19 cellular contexts compared by ENCODE assay signal in genomic region chr4:80213117-80213815, GRCh38. TPM values are rescaled to one million over a fixed set of nuclear protein-coding genes. Genes with fewer than 3 reads are reported as not detected.
DNase-seq lines count a peak whose midpoint lies in the region; ATAC-seq, FAIRE-seq and TF ChIP-seq lines count a peak whose summit lies in the region.
"Had no signal": no experiment of that assay in that cellular context is flagged by ENCODE, and none has a peak within 500 bp of the region (broad histone marks: within the 10 kb centered on the region; RNA-seq: fewer than 3 reads in every experiment).

No MANE protein-coding gene starts in this region.

- POLR2A ChIA-PET in activated CD8-positive, alpha-beta T cell treated with anti-CD3 and anti-CD28 coated beads, Interleukin-2, amount 10 ng/mL, durations not matched to agents 7 days and 5 days (lab: Charles Lee): interaction anchor here (0.6 to 0.8 kb wide), 2 partner anchors 10 to 1296 kb away, joined by 3 read pairs; no protein-coding TSS in a partner anchor
- POLR2A ChIA-PET in HEK293T (lab: Yijun Ruan, JAX): interaction anchor here (1.2 to 1.6 kb wide), 2 partner anchors 11 to 16 kb away, joined by 4 to 5 read pairs; no protein-coding TSS in a partner anchor

- H3K27ac Mint-ChIP-seq in astrocyte (ENCODE audit: unreplicated experiment): no peak overlapping the region
- no peak overlapping the region for H3K27ac Mint-ChIP-seq in activated CD8-positive, alpha-beta T cell treated with anti-CD3 and anti-CD28 coated beads, Interleukin-2, amount 10 ng/mL, durations not matched to agents 7 days and 5 days
- H3K27ac Mint-ChIP-seq: activated T-cell treated with anti-CD3 and anti-CD28 coated beads, Interleukin-2, amount 50 U/mL, for 72 hours; stimulated activated naive B cell treated with anti-CD40 and anti-IgM and Interleukin-4, amounts not matched to agents 10 μg/mL and 1 μg/mL and 100 μg/mL, for 72 hours had no signal

- peak; percentile 66 for FAIRE-seq in astrocyte (lab: Jason Lieb, UNC)
- FAIRE-seq: pancreas had no signal

- no peak for ATAC-seq in gastroesophageal sphincter
- no peak for ATAC-seq in activated CD8-positive, alpha-beta T cell treated with anti-CD3 and anti-CD28 coated beads, Interleukin-2, amount 10 ng/mL, durations not matched to agents 7 days and 5 days
- ATAC-seq in sciatic nerve: no peak
- ATAC-seq: activated T-cell treated with anti-CD3 and anti-CD28 coated beads, Interleukin-2, amount 50 U/mL, for 72 hours; left ventricle myocardium superior; pancreas; stimulated activated naive B cell treated with anti-CD40 and anti-IgM and Interleukin-4, amounts not matched to agents 10 μg/mL and 1 μg/mL and 100 μg/mL, for 72 hours; upper lobe of right lung had no signal

- no peak overlapping the region for H3K18ac ChIP-seq in mesendoderm (ENCODE audit: low read length)

- H3K4me3 ChIP-seq in astrocyte (ENCODE audit: insufficient read depth, low read depth, low read length) (no peak overlapping the region), gastroesophageal sphincter (no peak overlapping the region), mesendoderm (ENCODE audit: low read length) (no peak overlapping the region)
- H3K4me3 ChIP-seq: pancreas, SK-N-MC, smooth muscle cell, upper lobe of right lung had no signal

- H3K79me2 ChIP-seq in astrocyte (ENCODE audit: insufficient read depth, low read length): no peaks in the 10 kb centered on the region
- H3K79me2 ChIP-seq in mesendoderm (ENCODE audit: control insufficient read depth, insufficient read depth, low read length): no peaks in the 10 kb centered on the region

- no peak overlapping the region for H3K56ac ChIP-seq in mesendoderm (ENCODE audit: low read length)

- H3K27ac ChIP-seq in astrocyte (ENCODE audit: low read depth, low read length) (no peak overlapping the region), gastroesophageal sphincter (peak overlapping the region in 3 of 4 donors; percentile 25 to 37 (median 28)), mesendoderm (ENCODE audit: low read depth, low read length) (no peak overlapping the region)
- H3K27ac ChIP-seq: pancreas, SK-N-MC, upper lobe of right lung had no signal

- intact Hi-C loops in sciatic nerve (cut with DNase I): no loop called here

- no peaks in the 10 kb centered on the region for H4K20me1 ChIP-seq in astrocyte (ENCODE audit: insufficient read depth, low read length)

- no peaks in the 10 kb centered on the region for H3K27me3 ChIP-seq in astrocyte (ENCODE audit: insufficient read depth, low read length)
- H3K27me3 ChIP-seq in gastroesophageal sphincter: no peaks in the 10 kb centered on the region
- peaks cover 6% of the 10 kb centered on the region for H3K27me3 ChIP-seq in mesendoderm (ENCODE audit: insufficient read depth, low read length, poor library complexity)

- no peak overlapping the region for H4K8ac ChIP-seq in mesendoderm (ENCODE audit: low read depth, low read length)

- H3K4me2 ChIP-seq in astrocyte (ENCODE audit: low read length) (peak overlapping the region; percentile 60), mesendoderm (ENCODE audit: low read length) (no peak overlapping the region)
- H3K4me2 ChIP-seq: smooth muscle cell had no signal

- DNase-seq in AG20443 (ENCODE audit: low spot score) (peak; percentile 66), LHCN-M2 (ENCODE audit: low read depth) (peak; percentile 62), astrocyte (ENCODE audit: low read depth) (peak; percentile 59), mesendoderm (no peak), sciatic nerve (ENCODE audit: low spot score) (no peak), HEK293T (ENCODE audit: extremely low spot score) (no peak)
- DNase-seq in activated CD8-positive, alpha-beta T cell treated with anti-CD3 and anti-CD28 coated beads, Interleukin-2, amount 10 ng/mL, durations not matched to agents 7 days and 5 days: no peak
- DNase-seq: activated CD4-positive, alpha-beta T cell treated with anti-CD3 and anti-CD28 coated beads, Interleukin-2, amount 50 U/mL, for 48 hours; activated T-cell treated with anti-CD3 and anti-CD28 coated beads, Interleukin-2, amount 50 U/mL, for 72 hours; anterior cingulate cortex; left ventricle myocardium superior; NCI-H1436; pancreas; stimulated activated naive B cell treated with anti-CD40 and anti-IgM and Interleukin-4, amounts not matched to agents 10 μg/mL and 1 μg/mL and 100 μg/mL, for 72 hours; upper lobe of right lung had no signal

- CTCF ChIA-PET in activated CD8-positive, alpha-beta T cell treated with anti-CD3 and anti-CD28 coated beads, Interleukin-2, amount 10 ng/mL, durations not matched to agents 7 days and 5 days (lab: Charles Lee): interaction anchor here (0.8 to 3.0 kb wide), 11 partner anchors 8 to 1260 kb away, joined by 3 to 19 read pairs (median 4); no protein-coding TSS in a partner anchor
- CTCF ChIA-PET in HEK293T (lab: Yijun Ruan, JAX): interaction anchor here (0.6 to 2.1 kb wide), 5 partner anchors 16 to 1553 kb away, joined by 3 to 6 read pairs (median 3); partner anchors contain the start of gene PRDM8

- WGBS in gastroesophageal sphincter (ENCODE audit: low coverage in 1 of 2), 2 donors: 52 to 57% methylated on average over 3 to 5 of the region's 5 CpGs
- WGBS in mesendoderm (ENCODE audit: extremely low coverage, insufficient coverage, low lambda C conversion rate): no CpG with 5 or more reads among the region's 5 CpGs

- no peak overlapping the region for H2AK5ac ChIP-seq in mesendoderm (ENCODE audit: low read length)

- no peak overlapping the region for H3K23ac ChIP-seq in mesendoderm (ENCODE audit: low read length)

- no peak overlapping the region for H2BK5ac ChIP-seq in mesendoderm (ENCODE audit: low read length)

- H3K27me3 Mint-ChIP-seq in astrocyte (ENCODE audit: low read depth, unreplicated experiment): peaks cover 18% of the 10 kb centered on the region
- peaks cover 32% of the 10 kb centered on the region for H3K27me3 Mint-ChIP-seq in activated CD8-positive, alpha-beta T cell treated with anti-CD3 and anti-CD28 coated beads, Interleukin-2, amount 10 ng/mL, durations not matched to agents 7 days and 5 days (ENCODE audit: low read depth)

- no peak overlapping the region for H2AFZ ChIP-seq in astrocyte (ENCODE audit: low read depth, low read length)

- no peaks in the 10 kb centered on the region for H3K36me3 ChIP-seq in astrocyte (ENCODE audit: insufficient read depth, low read length)
- H3K36me3 ChIP-seq in gastroesophageal sphincter: no peaks in the 10 kb centered on the region
- no peaks in the 10 kb centered on the region for H3K36me3 ChIP-seq in mesendoderm (ENCODE audit: control insufficient read depth, insufficient read depth, low read length)
- H3K36me3 ChIP-seq: pancreas, upper lobe of right lung had no signal

- H3K79me1 ChIP-seq in mesendoderm (ENCODE audit: low read length): no peaks in the 10 kb centered on the region

- no peak for TF ChIP-seq CTCF in astrocyte (IDR thresholded peaks at IDR 0.05; ENCODE audit: insufficient read depth, low read depth, low read length)
- TF ChIP-seq CTCF in gastroesophageal sphincter (IDR thresholded peaks at IDR 0.05): no peak

- no peak for TF ChIP-seq POLR2A in gastroesophageal sphincter (IDR thresholded peaks at IDR 0.05)

- H4K5ac ChIP-seq in mesendoderm (ENCODE audit: low read length): no peak overlapping the region

- no peaks in the 10 kb centered on the region for H3K36me3 Mint-ChIP-seq in astrocyte (ENCODE audit: low read depth, unreplicated experiment)
- no peaks in the 10 kb centered on the region for H3K36me3 Mint-ChIP-seq in activated CD8-positive, alpha-beta T cell treated with anti-CD3 and anti-CD28 coated beads, Interleukin-2, amount 10 ng/mL, durations not matched to agents 7 days and 5 days (ENCODE audit: low read depth)
- H3K36me3 Mint-ChIP-seq: stimulated activated naive B cell treated with anti-CD40 and anti-IgM and Interleukin-4, amounts not matched to agents 10 μg/mL and 1 μg/mL and 100 μg/mL, for 72 hours had no signal

- H3K4me1 ChIP-seq in astrocyte (ENCODE audit: insufficient read depth, low read length) (peaks cover 9% of the 10 kb centered on the region), gastroesophageal sphincter (peaks cover 0 to 26% (median 3%) of the 10 kb centered on the region in 3 donors), mesendoderm (ENCODE audit: control insufficient read depth, low read depth, low read length) (no peaks in the 10 kb centered on the region)
- H3K4me1 ChIP-seq: upper lobe of right lung had no signal

- no peak overlapping the region for H2BK15ac ChIP-seq in mesendoderm (replicated peaks; ENCODE audit: low read depth)

- H2BK120ac ChIP-seq in mesendoderm (ENCODE audit: low read depth, low read length): no peak overlapping the region

- no peak overlapping the region for H3K4ac ChIP-seq in mesendoderm (ENCODE audit: low read depth, low read length)

- H3K9me3 ChIP-seq in astrocyte (ENCODE audit: insufficient read depth, low read depth, low read length): no peaks in the 10 kb centered on the region
- H3K9me3 ChIP-seq in gastroesophageal sphincter: no peaks in the 10 kb centered on the region
- H3K9me3 ChIP-seq: pancreas, upper lobe of right lung had no signal

- peaks cover 6% of the 10 kb centered on the region for H3K4me1 Mint-ChIP-seq in astrocyte (ENCODE audit: low read depth, unreplicated experiment)
- H3K4me1 Mint-ChIP-seq in activated CD8-positive, alpha-beta T cell treated with anti-CD3 and anti-CD28 coated beads, Interleukin-2, amount 10 ng/mL, durations not matched to agents 7 days and 5 days (ENCODE audit: low read depth): peaks cover 1% of the 10 kb centered on the region

- H3K4me3 Mint-ChIP-seq in astrocyte (ENCODE audit: unreplicated experiment): no peak overlapping the region
- H3K4me3 Mint-ChIP-seq in activated CD8-positive, alpha-beta T cell treated with anti-CD3 and anti-CD28 coated beads, Interleukin-2, amount 10 ng/mL, durations not matched to agents 7 days and 5 days: no peak overlapping the region
- H3K4me3 Mint-ChIP-seq: activated T-cell treated with anti-CD3 and anti-CD28 coated beads, Interleukin-2, amount 50 U/mL, for 72 hours; stimulated activated naive B cell treated with anti-CD40 and anti-IgM and Interleukin-4, amounts not matched to agents 10 μg/mL and 1 μg/mL and 100 μg/mL, for 72 hours had no signal

- H3K9ac ChIP-seq in astrocyte (ENCODE audit: low read length) (no peak overlapping the region), mesendoderm (ENCODE audit: low read length) (no peak overlapping the region)

- TF ChIP-seq EP300 in gastroesophageal sphincter (IDR thresholded peaks at IDR 0.05): no peak

- peaks cover under 1% of the 10 kb centered on the region for H3K9me3 Mint-ChIP-seq in astrocyte (ENCODE audit: unreplicated experiment)
- no peaks in the 10 kb centered on the region for H3K9me3 Mint-ChIP-seq in activated CD8-positive, alpha-beta T cell treated with anti-CD3 and anti-CD28 coated beads, Interleukin-2, amount 10 ng/mL, durations not matched to agents 7 days and 5 days (ENCODE audit: insufficient read depth)
- H3K9me3 Mint-ChIP-seq: activated T-cell treated with anti-CD3 and anti-CD28 coated beads, Interleukin-2, amount 50 U/mL, for 72 hours; stimulated activated naive B cell treated with anti-CD40 and anti-IgM and Interleukin-4, amounts not matched to agents 10 μg/mL and 1 μg/mL and 100 μg/mL, for 72 hours had no signal

RNA-seq across cellular contexts. Expression of gene PRDM8, which starts 16.0 kb away (rescaled TPM):
- total RNA-seq in LHCN-M2 (2014; rRNA removed): 74.3 and 86.8 TPM in 2 replicates
- 18.3 TPM for polyA plus RNA-seq in LHCN-M2 (2012)
- total RNA-seq in astrocyte: 0.19 and 0.25 TPM in 2 replicates
- total RNA-seq in gastroesophageal sphincter: 10 to 100 TPM; 31.2 to 43.6 (median 36.9) TPM
- polyA plus RNA-seq in mesendoderm (2013, experiment 1 of 2): 0.08 TPM
- 0.01 TPM for polyA plus RNA-seq in mesendoderm (2013, experiment 2 of 2)
- 1 to 10 TPM; 3.7 to 4.2 TPM for total RNA-seq in activated CD8-positive, alpha-beta T cell treated with anti-CD3 and anti-CD28 coated beads, Interleukin-2, amount 10 ng/mL, durations not matched to agents 7 days and 5 days
- 8.0 TPM for total RNA-seq in sciatic nerve

RNA-seq across cellular contexts. Expression of gene FGF5, which starts 53.2 kb away (rescaled TPM):
- 7.9 and 9.0 TPM in 2 replicates for total RNA-seq in LHCN-M2 (2014; rRNA removed)
- 16.4 TPM for polyA plus RNA-seq in LHCN-M2 (2012)
- total RNA-seq in astrocyte: 2.1 and 2.4 TPM in 2 replicates
- 1 to 10 TPM; 1.2 to 2.4 (median 2.0) TPM for total RNA-seq in gastroesophageal sphincter
- polyA plus RNA-seq in mesendoderm (2013, experiment 1 of 2): not detected
- polyA plus RNA-seq in mesendoderm (2013, experiment 2 of 2): not detected
- total RNA-seq in activated CD8-positive, alpha-beta T cell treated with anti-CD3 and anti-CD28 coated beads, Interleukin-2, amount 10 ng/mL, durations not matched to agents 7 days and 5 days: not detected
- 0.31 TPM for total RNA-seq in sciatic nerve
- total RNA-seq: activated T-cell treated with anti-CD3 and anti-CD28 coated beads, Interleukin-2, amount 50 U/mL, for 72 hours; NCI-H460; pancreas; smooth muscle cell; upper lobe of right lung had no signal
- polyA plus RNA-seq: pancreas, smooth muscle cell had no signal

Comparison
In these comparisons a context has a peak if more than half of its experiments do, and no peak if none do; other contexts are left out.
1. DNase-seq: peak in AG20443 (single experiment), LHCN-M2 (single experiment) and astrocyte (single experiment); none in mesendoderm (single experiment), activated CD8-positive, alpha-beta T cell treated with anti-CD3 and anti-CD28 coated beads, Interleukin-2, amount 10 ng/mL, durations not matched to agents 7 days and 5 days (single experiment), sciatic nerve (single experiment) and HEK293T (single experiment).
2. H3K27ac ChIP-seq: peak in gastroesophageal sphincter (3 of 4); none in astrocyte (single experiment) and mesendoderm (single experiment).